1 cellular context compared by ENCODE assay signal in the genomic region with DNA sequence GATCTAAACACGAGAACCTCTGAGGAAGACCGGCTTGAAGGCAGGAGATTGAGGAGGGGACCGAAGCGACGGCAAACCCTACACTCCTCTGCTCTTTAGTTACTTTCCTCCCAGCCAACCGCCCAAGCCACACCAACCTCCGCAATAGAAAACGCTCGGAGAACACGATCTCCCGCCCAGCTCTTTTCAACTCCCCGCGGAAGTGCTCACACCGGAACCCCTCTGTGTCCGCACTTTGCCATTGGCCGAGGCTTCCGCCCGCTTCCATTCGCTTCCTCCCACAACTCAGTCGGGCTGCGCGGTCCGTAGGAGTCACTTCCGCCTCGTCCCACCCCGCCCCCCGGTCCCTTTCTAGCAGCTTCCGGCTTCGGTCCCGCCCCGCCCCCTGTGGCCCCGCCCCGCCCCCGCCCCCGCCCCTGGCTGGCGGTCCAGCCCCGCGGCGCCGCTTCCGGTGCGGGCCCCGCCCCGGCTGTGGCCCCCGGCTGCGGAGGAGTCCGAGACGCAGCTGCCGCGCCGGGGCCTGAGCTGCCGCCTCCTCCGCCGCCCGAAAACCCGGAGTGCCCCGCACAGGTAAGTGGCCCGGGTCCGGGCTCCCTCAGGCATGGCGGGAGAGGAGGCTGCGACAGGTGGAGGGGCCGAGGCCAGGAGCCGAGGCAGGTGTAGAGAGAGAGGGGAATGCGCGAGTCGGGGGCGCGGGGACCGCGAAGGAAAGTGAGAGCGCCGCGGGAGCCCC.
A peak's percentile ranks its signal among the peaks of the same experiment; 100 is the strongest.
TF ChIP-seq lines count a peak whose summit lies in the region.

A gene with protein sequence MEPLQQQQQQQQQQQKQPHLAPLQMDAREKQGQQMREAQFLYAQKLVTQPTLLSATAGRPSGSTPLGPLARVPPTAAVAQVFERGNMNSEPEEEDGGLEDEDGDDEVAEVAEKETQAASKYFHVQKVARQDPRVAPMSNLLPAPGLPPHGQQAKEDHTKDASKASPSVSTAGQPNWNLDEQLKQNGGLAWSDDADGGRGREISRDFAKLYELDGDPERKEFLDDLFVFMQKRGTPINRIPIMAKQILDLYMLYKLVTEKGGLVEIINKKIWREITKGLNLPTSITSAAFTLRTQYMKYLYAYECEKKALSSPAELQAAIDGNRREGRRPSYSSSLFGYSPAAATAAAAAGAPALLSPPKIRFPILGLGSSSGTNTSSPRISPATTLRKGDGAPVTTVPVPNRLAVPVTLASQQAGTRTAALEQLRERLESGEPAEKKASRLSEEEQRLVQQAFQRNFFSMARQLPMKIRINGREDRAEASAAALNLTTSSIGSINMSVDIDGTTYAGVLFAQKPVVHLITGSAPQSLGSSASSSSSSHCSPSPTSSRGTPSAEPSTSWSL (plus strand): TSS at position 460 of the 733 bp plus-strand sequence. CDS start 2,717 bp downstream, outside the sequence.

TF ChIP-seq in HepG2, 621 proteins besides CTCF, POLR2A, EP300 and RAD21 (continued from another document and continues in another):
- TF ChIP-seq, protein P1, sequence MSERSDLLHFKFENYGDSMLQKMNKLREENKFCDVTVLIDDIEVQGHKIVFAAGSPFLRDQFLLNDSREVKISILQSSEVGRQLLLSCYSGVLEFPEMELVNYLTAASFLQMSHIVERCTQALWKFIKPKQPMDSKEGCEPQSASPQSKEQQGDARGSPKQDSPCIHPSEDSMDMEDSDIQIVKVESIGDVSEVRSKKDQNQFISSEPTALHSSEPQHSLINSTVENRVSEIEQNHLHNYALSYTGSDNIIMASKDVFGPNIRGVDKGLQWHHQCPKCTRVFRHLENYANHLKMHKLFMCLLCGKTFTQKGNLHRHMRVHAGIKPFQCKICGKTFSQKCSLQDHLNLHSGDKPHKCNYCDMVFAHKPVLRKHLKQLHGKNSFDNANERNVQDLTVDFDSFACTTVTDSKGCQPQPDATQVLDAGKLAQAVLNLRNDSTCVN (CRISPR knock-in tag; IDR thresholded peaks at IDR 0.05; ENCODE audit: borderline replicate concordance) = no peak
- TF ChIP-seq ZC3H4 (CRISPR knock-in tag; IDR thresholded peaks at IDR 0.05; ENCODE audit: borderline replicate concordance) = no peak
- 0 out of 2 replicates have a peak, but pooled peaks have one; percentile 17 for TF ChIP-seq HMG20B (CRISPR knock-in tag; conservative IDR thresholded peaks at IDR 0.05)
- TF ChIP-seq CHD2 (IDR thresholded peaks at IDR 0.05; ENCODE audit: low read depth, low read length) = no peak
- TF ChIP-seq ZFX (CRISPR knock-in tag; IDR thresholded peaks at IDR 0.05; ENCODE audit: low read depth) = peak; percentile 65
- 0 out of 2 replicates have a peak, but pooled peaks have one; percentile 35 for TF ChIP-seq ZNF263 (CRISPR knock-in tag; IDR thresholded peaks at IDR 0.05)
- no peak for TF ChIP-seq ZNF605 (CRISPR knock-in tag; IDR thresholded peaks at IDR 0.05)
- TF ChIP-seq NR2F2 (IDR thresholded peaks at IDR 0.05; ENCODE audit: borderline replicate concordance, low read depth) = peak; percentile 33; the same call in 1 of the 2 replicates
- TF ChIP-seq ZNF547 (CRISPR knock-in tag; IDR thresholded peaks at IDR 0.05) = no peak
- TF ChIP-seq, protein P2, sequence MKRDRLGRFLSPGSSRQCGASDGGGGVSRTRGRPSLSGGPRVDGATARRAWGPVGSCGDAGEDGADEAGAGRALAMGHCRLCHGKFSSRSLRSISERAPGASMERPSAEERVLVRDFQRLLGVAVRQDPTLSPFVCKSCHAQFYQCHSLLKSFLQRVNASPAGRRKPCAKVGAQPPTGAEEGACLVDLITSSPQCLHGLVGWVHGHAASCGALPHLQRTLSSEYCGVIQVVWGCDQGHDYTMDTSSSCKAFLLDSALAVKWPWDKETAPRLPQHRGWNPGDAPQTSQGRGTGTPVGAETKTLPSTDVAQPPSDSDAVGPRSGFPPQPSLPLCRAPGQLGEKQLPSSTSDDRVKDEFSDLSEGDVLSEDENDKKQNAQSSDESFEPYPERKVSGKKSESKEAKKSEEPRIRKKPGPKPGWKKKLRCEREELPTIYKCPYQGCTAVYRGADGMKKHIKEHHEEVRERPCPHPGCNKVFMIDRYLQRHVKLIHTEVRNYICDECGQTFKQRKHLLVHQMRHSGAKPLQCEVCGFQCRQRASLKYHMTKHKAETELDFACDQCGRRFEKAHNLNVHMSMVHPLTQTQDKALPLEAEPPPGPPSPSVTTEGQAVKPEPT (CRISPR knock-in tag; IDR thresholded peaks at IDR 0.05; ENCODE audit: low read depth) = no peak
- TF ChIP-seq, protein P3, sequence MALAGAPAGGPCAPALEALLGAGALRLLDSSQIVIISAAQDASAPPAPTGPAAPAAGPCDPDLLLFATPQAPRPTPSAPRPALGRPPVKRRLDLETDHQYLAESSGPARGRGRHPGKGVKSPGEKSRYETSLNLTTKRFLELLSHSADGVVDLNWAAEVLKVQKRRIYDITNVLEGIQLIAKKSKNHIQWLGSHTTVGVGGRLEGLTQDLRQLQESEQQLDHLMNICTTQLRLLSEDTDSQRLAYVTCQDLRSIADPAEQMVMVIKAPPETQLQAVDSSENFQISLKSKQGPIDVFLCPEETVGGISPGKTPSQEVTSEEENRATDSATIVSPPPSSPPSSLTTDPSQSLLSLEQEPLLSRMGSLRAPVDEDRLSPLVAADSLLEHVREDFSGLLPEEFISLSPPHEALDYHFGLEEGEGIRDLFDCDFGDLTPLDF (CRISPR knock-in tag; IDR thresholded peaks at IDR 0.05) = peak; percentile 67; the same call in 1 of the 2 replicates
- TF ChIP-seq IRF2 (CRISPR knock-in tag; IDR thresholded peaks at IDR 0.05) = 0 out of 2 replicates have a peak, but pooled peaks have one; percentile 48
- TF ChIP-seq ELF1 (CRISPR knock-in tag; IDR thresholded peaks at IDR 0.05) = peak; percentile 89
- TF ChIP-seq, protein P4, sequence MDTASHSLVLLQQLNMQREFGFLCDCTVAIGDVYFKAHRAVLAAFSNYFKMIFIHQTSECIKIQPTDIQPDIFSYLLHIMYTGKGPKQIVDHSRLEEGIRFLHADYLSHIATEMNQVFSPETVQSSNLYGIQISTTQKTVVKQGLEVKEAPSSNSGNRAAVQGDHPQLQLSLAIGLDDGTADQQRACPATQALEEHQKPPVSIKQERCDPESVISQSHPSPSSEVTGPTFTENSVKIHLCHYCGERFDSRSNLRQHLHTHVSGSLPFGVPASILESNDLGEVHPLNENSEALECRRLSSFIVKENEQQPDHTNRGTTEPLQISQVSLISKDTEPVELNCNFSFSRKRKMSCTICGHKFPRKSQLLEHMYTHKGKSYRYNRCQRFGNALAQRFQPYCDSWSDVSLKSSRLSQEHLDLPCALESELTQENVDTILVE (CRISPR knock-in tag; IDR thresholded peaks at IDR 0.05) = no peak
- TF ChIP-seq PCBP1 (IDR thresholded peaks at IDR 0.05; ENCODE audit: borderline replicate concordance, low read depth, low read length) = no peak
- peak; percentile 96 for TF ChIP-seq SIN3A (IDR thresholded peaks at IDR 0.05; ENCODE audit: borderline replicate concordance, low read depth, low read length)
- TF ChIP-seq, protein P5, sequence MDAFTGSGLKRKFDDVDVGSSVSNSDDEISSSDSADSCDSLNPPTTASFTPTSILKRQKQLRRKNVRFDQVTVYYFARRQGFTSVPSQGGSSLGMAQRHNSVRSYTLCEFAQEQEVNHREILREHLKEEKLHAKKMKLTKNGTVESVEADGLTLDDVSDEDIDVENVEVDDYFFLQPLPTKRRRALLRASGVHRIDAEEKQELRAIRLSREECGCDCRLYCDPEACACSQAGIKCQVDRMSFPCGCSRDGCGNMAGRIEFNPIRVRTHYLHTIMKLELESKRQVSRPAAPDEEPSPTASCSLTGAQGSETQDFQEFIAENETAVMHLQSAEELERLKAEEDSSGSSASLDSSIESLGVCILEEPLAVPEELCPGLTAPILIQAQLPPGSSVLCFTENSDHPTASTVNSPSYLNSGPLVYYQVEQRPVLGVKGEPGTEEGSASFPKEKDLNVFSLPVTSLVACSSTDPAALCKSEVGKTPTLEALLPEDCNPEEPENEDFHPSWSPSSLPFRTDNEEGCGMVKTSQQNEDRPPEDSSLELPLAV (CRISPR knock-in tag; conservative IDR thresholded peaks at IDR 0.05; ENCODE audit: low read depth) = no peak
- no peak for TF ChIP-seq ZNF746 (CRISPR knock-in tag; IDR thresholded peaks at IDR 0.05)
- TF ChIP-seq, protein P6, sequence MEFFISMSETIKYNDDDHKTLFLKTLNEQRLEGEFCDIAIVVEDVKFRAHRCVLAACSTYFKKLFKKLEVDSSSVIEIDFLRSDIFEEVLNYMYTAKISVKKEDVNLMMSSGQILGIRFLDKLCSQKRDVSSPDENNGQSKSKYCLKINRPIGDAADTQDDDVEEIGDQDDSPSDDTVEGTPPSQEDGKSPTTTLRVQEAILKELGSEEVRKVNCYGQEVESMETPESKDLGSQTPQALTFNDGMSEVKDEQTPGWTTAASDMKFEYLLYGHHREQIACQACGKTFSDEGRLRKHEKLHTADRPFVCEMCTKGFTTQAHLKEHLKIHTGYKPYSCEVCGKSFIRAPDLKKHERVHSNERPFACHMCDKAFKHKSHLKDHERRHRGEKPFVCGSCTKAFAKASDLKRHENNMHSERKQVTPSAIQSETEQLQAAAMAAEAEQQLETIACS (CRISPR knock-in tag; IDR thresholded peaks at IDR 0.05) = no peak
- TF ChIP-seq, protein P7, sequence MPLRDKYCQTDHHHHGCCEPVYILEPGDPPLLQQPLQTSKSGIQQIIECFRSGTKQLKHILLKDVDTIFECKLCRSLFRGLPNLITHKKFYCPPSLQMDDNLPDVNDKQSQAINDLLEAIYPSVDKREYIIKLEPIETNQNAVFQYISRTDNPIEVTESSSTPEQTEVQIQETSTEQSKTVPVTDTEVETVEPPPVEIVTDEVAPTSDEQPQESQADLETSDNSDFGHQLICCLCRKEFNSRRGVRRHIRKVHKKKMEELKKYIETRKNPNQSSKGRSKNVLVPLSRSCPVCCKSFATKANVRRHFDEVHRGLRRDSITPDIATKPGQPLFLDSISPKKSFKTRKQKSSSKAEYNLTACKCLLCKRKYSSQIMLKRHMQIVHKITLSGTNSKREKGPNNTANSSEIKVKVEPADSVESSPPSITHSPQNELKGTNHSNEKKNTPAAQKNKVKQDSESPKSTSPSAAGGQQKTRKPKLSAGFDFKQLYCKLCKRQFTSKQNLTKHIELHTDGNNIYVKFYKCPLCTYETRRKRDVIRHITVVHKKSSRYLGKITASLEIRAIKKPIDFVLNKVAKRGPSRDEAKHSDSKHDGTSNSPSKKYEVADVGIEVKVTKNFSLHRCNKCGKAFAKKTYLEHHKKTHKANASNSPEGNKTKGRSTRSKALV (CRISPR knock-in tag; IDR thresholded peaks at IDR 0.05) = no peak
- no peak for TF ChIP-seq ZNF121 (CRISPR knock-in tag; IDR thresholded peaks at IDR 0.05)
- no peak for TF ChIP-seq U2AF2 (IDR thresholded peaks at IDR 0.05; ENCODE audit: low read depth, low read length)
- no peak for TF ChIP-seq EED (CRISPR knock-in tag; IDR thresholded peaks at IDR 0.05)
- TF ChIP-seq ZNF124 (CRISPR knock-in tag; IDR thresholded peaks at IDR 0.05) = no peak
- TF ChIP-seq ZNF234 (CRISPR knock-in tag; conservative IDR thresholded peaks at IDR 0.05) = no peak
- no peak for TF ChIP-seq NR3C1 (CRISPR knock-in tag; IDR thresholded peaks at IDR 0.05)
- TF ChIP-seq ZNF781 (CRISPR knock-in tag; IDR thresholded peaks at IDR 0.05; ENCODE audit: borderline replicate concordance, not compliant biosample characterization) = no peak
- TF ChIP-seq, protein P8, sequence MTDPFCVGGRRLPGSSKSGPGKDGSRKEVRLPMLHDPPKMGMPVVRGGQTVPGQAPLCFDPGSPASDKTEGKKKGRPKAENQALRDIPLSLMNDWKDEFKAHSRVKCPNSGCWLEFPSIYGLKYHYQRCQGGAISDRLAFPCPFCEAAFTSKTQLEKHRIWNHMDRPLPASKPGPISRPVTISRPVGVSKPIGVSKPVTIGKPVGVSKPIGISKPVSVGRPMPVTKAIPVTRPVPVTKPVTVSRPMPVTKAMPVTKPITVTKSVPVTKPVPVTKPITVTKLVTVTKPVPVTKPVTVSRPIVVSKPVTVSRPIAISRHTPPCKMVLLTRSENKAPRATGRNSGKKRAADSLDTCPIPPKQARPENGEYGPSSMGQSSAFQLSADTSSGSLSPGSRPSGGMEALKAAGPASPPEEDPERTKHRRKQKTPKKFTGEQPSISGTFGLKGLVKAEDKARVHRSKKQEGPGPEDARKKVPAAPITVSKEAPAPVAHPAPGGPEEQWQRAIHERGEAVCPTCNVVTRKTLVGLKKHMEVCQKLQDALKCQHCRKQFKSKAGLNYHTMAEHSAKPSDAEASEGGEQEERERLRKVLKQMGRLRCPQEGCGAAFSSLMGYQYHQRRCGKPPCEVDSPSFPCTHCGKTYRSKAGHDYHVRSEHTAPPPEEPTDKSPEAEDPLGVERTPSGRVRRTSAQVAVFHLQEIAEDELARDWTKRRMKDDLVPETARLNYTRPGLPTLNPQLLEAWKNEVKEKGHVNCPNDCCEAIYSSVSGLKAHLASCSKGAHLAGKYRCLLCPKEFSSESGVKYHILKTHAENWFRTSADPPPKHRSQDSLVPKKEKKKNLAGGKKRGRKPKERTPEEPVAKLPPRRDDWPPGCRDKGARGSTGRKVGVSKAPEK (CRISPR knock-in tag; IDR thresholded peaks at IDR 0.05; ENCODE audit: borderline replicate concordance) = no peak
- no peak for TF ChIP-seq SOX13 (IDR thresholded peaks at IDR 0.05)
- no peak for TF ChIP-seq SOX13 (CRISPR knock-in tag; conservative IDR thresholded peaks at IDR 0.05 in 1 of 2, IDR thresholded peaks at IDR 0.05 in 1 of 2)
- TF ChIP-seq TP53 (CRISPR knock-in tag; conservative IDR thresholded peaks at IDR 0.05) = no peak
- TF ChIP-seq, protein P9, sequence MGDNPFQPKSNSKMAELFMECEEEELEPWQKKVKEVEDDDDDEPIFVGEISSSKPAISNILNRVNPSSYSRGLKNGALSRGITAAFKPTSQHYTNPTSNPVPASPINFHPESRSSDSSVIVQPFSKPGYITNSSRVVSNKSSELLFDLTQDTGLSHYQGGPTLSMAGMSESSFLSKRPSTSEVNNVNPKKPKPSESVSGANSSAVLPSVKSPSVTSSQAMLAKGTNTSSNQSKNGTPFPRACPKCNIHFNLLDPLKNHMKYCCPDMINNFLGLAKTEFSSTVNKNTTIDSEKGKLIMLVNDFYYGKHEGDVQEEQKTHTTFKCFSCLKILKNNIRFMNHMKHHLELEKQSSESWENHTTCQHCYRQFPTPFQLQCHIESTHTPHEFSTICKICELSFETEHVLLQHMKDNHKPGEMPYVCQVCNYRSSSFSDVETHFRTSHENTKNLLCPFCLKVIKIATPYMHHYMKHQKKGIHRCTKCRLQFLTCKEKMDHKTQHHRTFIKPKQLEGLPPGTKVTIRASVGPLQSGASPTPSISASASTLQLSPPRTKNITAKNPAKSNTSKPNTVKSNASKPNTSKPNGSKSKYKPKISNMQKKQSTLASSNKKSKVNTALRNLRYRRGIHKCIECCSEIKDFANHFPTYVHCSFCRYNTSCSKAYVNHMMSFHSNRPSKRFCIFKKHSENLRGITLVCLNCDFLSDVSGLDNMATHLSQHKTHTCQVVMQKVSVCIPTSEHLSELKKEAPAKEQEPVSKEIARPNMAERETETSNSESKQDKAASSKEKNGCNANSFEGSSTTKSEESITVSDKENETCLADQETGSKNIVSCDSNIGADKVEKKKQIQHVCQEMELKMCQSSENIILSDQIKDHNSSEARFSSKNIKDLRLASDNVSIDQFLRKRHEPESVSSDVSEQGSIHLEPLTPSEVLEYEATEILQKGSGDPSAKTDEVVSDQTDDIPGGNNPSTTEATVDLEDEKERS (CRISPR knock-in tag; IDR thresholded peaks at IDR 0.05) = no peak
- 0 out of 2 replicates have a peak, but pooled peaks have one; percentile 36 for TF ChIP-seq NKX3-1 (CRISPR knock-in tag; IDR thresholded peaks at IDR 0.05)
- TF ChIP-seq NFE2L1 (CRISPR knock-in tag; IDR thresholded peaks at IDR 0.05; ENCODE audit: borderline replicate concordance) = no peak
- TF ChIP-seq ZNF577 (CRISPR knock-in tag; IDR thresholded peaks at IDR 0.05; ENCODE audit: borderline replicate concordance, low read depth) = no peak
